Comparison of ENCODE assay signal across 8 cellular contexts in the genomic region with DNA sequence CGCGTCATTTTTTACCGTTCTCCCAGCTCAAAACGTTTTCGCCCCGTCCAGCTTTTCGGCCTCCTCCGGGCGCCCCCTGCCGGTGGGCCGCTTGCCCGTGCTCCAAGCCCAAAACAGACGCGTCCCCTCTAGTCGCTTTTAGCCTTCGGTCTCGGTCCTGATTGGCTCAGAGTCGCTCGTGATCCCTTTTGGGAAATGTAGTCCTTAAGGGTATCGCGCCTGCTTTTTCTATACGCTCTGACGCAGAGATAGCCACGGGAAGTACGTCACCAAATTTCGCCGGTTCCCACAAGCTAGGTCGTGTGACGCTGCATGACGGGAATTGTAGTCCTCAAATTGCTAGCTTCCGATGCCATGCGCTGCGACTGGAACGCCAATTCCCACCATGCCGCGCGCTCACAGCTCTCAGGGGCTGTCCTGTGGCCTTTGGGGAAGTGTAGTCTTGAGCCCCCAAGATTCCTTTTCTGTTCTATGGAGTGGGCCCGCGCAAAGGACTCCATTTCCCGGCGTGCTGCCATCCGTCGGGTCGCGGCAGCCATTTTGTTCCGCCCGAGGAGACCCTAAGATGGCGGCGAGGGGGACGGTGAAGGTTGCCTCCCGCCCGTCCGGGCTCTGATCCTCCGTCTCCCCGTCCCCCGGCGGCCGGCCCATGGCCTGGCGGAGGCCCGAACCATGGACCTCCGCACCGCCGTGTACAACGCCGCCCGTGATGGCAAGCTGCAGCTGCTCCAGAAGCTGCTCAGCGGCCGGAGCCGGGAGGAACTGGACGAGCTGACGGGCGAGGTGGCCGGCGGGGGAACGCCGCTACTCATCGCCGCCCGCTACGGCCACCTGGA. TPM values are rescaled to one million over a fixed set of nuclear protein-coding genes. Genes with fewer than 3 reads are reported as not detected.
DNase-seq lines count a peak whose midpoint lies in the region; ATAC-seq and TF ChIP-seq lines count a peak whose summit lies in the region.

A gene with protein sequence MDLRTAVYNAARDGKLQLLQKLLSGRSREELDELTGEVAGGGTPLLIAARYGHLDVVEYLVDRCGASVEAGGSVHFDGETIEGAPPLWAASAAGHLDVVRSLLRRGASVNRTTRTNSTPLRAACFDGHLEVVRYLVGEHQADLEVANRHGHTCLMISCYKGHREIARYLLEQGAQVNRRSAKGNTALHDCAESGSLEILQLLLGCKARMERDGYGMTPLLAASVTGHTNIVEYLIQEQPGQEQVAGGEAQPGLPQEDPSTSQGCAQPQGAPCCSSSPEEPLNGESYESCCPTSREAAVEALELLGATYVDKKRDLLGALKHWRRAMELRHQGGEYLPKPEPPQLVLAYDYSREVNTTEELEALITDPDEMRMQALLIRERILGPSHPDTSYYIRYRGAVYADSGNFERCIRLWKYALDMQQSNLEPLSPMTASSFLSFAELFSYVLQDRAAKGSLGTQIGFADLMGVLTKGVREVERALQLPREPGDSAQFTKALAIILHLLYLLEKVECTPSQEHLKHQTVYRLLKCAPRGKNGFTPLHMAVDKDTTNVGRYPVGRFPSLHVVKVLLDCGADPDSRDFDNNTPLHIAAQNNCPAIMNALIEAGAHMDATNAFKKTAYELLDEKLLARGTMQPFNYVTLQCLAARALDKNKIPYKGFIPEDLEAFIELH (plus strand): TSS at position 552 of the 836 bp plus-strand sequence. CDS start 121 bp downstream, at position 673.

- 0% methylated on average over 78 to 80 of the region's 80 CpGs for WGBS in psoas muscle, 3 donors

- H3K9me3 ChIP-seq in right atrium auricular region (no peaks in the 10 kb centered on the region), psoas muscle (no peaks in the 10 kb centered on the region), uterus (no peaks in the 10 kb centered on the region)

- ATAC-seq in GM18502 (IDR thresholded peaks at IDR 0.05; ENCODE audit: poor library complexity, unreplicated experiment) (peak; percentile 92), HG02970 (IDR thresholded peaks at IDR 0.05; ENCODE audit: low FRiP score, unreplicated experiment) (peak; percentile 95), psoas muscle (peak; percentile 90 to 96 (median 94))

- intact Hi-C loops in T-helper 2 cell treated with Interferon-gamma antibody and Interleukin-4, amounts not matched to agents 100 ng/mL and 5 ng/mL, for 36 hours (cut with micrococcal nuclease): loop anchor here (1.0 to 2.0 kb wide), 5 partner anchors 59 to 831 kb away; partner anchors contain the start of genes MYDGF, SAFB and SAFB2
- intact Hi-C loops in psoas muscle (cut with DNase I) (loop anchor here in 1 of 2 donors (5.0 kb wide), 1 partner anchor 69 kb away; the partner anchor contains the start of gene DPP9), uterus (cut with DNase I; ENCODE audit: low total_unique reads) (no loop called here)

- H3K4me1 ChIP-seq in right atrium auricular region (peaks cover 0 to 43% of the 10 kb centered on the region in 2 donors), psoas muscle (peaks cover 32% of the 10 kb centered on the region), uterus (peaks cover 0 to 15% of the 10 kb centered on the region in 2 donors)

- H3K36me3 ChIP-seq in right atrium auricular region (peaks cover 34% of the 10 kb centered on the region), psoas muscle (ENCODE audit: insufficient read depth in 1 of 2, low read depth in 1 of 2) (peaks cover 0 to 26% of the 10 kb centered on the region in 2 donors), uterus (no peaks in the 10 kb centered on the region)

- peak; percentile 99 for DNase-seq in NCI-H187 treated with DMSO at 0.1 percent for 48 hours (lab: John Stamatoyannopoulos, UW)
- DNase-seq in anterior cingulate cortex (lab: John Stamatoyannopoulos, UW): peak; percentile 95 to 100 (median 100)
- peak; percentile 100 for DNase-seq in right atrium auricular region (ENCODE audit: low spot score)
- DNase-seq in psoas muscle: peak; percentile 99
- peak; percentile 99 to 100 for DNase-seq in uterus

- no peaks in the 10 kb centered on the region for H3K27me3 ChIP-seq in right atrium auricular region
- H3K27me3 ChIP-seq in psoas muscle (ENCODE audit: insufficient read depth in 3 of 3, low read length in 2 of 3): no peaks in the 10 kb centered on the region
- no peaks in the 10 kb centered on the region for H3K27me3 ChIP-seq in uterus

- TF ChIP-seq POLR2A in uterus (IDR thresholded peaks at IDR 0.05): peak; percentile 56 to 75

- H3K4me3 ChIP-seq in right atrium auricular region (peak within 1 kb of the TSS; percentile 91 to 92), psoas muscle (peak within 1 kb of the TSS; percentile 87), uterus (peak within 1 kb of the TSS; percentile 83 to 95)

- peak; percentile 97 to 98 for TF ChIP-seq CTCF in right atrium auricular region (IDR thresholded peaks at IDR 0.05)
- peak; percentile 98 for TF ChIP-seq CTCF in psoas muscle (IDR thresholded peaks at IDR 0.05)
- TF ChIP-seq CTCF in uterus (IDR thresholded peaks at IDR 0.05): peak; percentile 94 to 99 (median 97)

- H3K27ac ChIP-seq in right atrium auricular region: peak within 1 kb of the TSS; percentile 93
- H3K27ac ChIP-seq in psoas muscle: peak within 1 kb of the TSS; percentile 93
- H3K27ac ChIP-seq in uterus: peak within 1 kb of the TSS; percentile 86 to 96

RNA-seq across cellular contexts. Expression of the gene that starts here (rescaled TPM):
- total RNA-seq in T-helper 2 cell treated with Interferon-gamma antibody and Interleukin-4, amounts not matched to agents 100 ng/mL and 5 ng/mL, for 36 hours: 13.4 and 13.7 TPM in 2 replicates
- total RNA-seq in right atrium auricular region (10 to 100 TPM; 30.5 to 51.3 TPM), psoas muscle (100 to 1,000 TPM; 135 to 210 (median 149) TPM), uterus (10 to 100 TPM in 3 of 4 donors, 1 to 10 TPM in 1; 9.4 to 12.4 (median 10.6) TPM)
- 100 to 1,000 TPM in 1 of 3 donors, 10 to 100 TPM in 2; 63.2 to 214 (median 96.3) TPM for polyA plus RNA-seq in psoas muscle

Comparison
In these comparisons a context has a peak if more than half of its experiments do, and no peak if none do; other contexts are left out.
1. Peak in every context shown above with its lines: DNase-seq, ATAC-seq, H3K4me3 ChIP-seq and H3K27ac ChIP-seq.